ENCODE assay signal across 8 cellular contexts in the genomic region with DNA sequence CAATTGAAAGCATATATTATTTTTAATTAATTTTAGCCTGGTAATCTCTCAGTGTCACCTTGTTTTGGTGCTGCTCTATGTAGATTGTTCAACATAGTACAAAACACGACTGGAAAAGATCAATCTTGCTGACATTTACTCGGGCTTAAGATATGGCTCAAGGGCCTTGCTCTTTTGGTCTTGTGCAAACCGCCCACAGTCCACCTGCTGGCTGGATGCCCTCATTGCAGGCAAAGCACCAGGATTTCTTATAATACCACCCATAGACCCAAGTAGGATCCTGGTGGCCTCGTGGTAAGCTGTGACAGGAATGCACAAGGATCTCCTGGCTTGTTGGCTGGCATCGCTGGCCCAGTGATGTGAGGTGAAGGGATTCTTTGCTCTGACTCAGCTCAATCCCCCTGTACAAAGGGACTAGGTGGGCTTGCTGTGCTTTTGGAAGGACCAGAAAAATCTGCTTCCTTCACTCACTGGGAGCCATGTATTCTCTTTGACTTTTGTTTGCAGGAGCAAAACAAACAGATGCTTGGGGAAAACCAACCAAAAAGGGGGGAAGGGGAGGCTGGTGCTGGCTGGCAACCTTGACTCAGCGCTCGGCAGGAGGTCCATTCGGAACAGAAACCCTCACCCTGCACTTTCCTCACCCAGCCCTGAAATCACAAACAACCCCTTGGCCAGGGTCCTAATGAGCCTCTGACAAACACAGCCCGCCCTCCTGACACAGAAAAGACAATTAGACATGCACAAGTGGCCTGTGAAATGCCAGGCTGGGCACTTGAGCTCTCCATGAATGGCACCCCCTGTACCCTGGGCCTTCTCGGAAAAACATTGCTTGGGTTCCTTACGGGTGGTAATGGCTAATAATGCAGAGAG.
A peak's percentile ranks its signal among the peaks of the same experiment; 100 is the strongest.
DNase-seq lines count a peak whose midpoint lies in the region; ATAC-seq and TF ChIP-seq lines count a peak whose summit lies in the region.

No MANE protein-coding gene starts in this region.

- H3K9me3 Mint-ChIP-seq in activated naive CD8-positive, alpha-beta T cell treated with anti-CD3 and anti-CD28 coated beads, Interleukin-2, amount 50 U/mL, for 24 hours, result no peaks in the 10 kb centered on the region

- no peak overlapping the region for H3K27ac Mint-ChIP-seq in activated naive CD8-positive, alpha-beta T cell treated with anti-CD3 and anti-CD28 coated beads, Interleukin-2, amount 50 U/mL, for 24 hours

- peaks cover 2% of the 10 kb centered on the region for H3K4me1 Mint-ChIP-seq in activated naive CD8-positive, alpha-beta T cell treated with anti-CD3 and anti-CD28 coated beads, Interleukin-2, amount 50 U/mL, for 24 hours

- no peak overlapping the region for H3K4me3 Mint-ChIP-seq in activated naive CD8-positive, alpha-beta T cell treated with anti-CD3 and anti-CD28 coated beads, Interleukin-2, amount 50 U/mL, for 24 hours

- peak; percentile 82 for TF ChIP-seq CTCF in GM06990 (IDR thresholded peaks at IDR 0.05; ENCODE audit: insufficient read depth, low read length, poor library complexity, severe bottlenecking)

- peak; percentile 31 for DNase-seq in GM06990 (ENCODE audit: extremely low read depth, insufficient read length)
- DNase-seq in NCI-H1417 treated with DMSO at 0.1 percent for 48 hours (lab: John Stamatoyannopoulos, UW), result peak; percentile 82
- DNase-seq in SW480 (ENCODE audit: low spot score), result peak; percentile 65
- DNase-seq in activated naive CD8-positive, alpha-beta T cell treated with anti-CD3 and anti-CD28 coated beads, Interleukin-2, amount 50 U/mL, for 24 hours, result peak; percentile 84
- DNase-seq in hypothalamus (lab: John Stamatoyannopoulos, UW), result peak in 37 of 51 donors; percentile 15 to 83 (median 47)
- peak; percentile 53 to 67 for DNase-seq in stimulated activated CD4-positive, alpha-beta T cell treated with anti-CD3 and anti-CD28 coated beads, Interleukin-15, amount 100 ng/mL, for 48 hours (ENCODE audit: low read depth in 2 of 2)

- no peaks in the 10 kb centered on the region; the same call in 1 of the 2 replicates for H3K27me3 ChIP-seq in GM06990 (replicated peaks; ENCODE audit: control insufficient read depth, insufficient read depth, low read length)

- no peaks in the 10 kb centered on the region for H3K36me3 ChIP-seq in GM06990 (ENCODE audit: control insufficient read depth, insufficient read depth, low read length)

- H3K27me3 Mint-ChIP-seq in activated naive CD8-positive, alpha-beta T cell treated with anti-CD3 and anti-CD28 coated beads, Interleukin-2, amount 50 U/mL, for 24 hours, result no peaks in the 10 kb centered on the region

- H3K4me3 ChIP-seq in GM06990 (replicated peaks; ENCODE audit: low read depth, low read length), result no peak overlapping the region

- H3K36me3 Mint-ChIP-seq in activated naive CD8-positive, alpha-beta T cell treated with anti-CD3 and anti-CD28 coated beads, Interleukin-2, amount 50 U/mL, for 24 hours (ENCODE audit: low read depth), result no peaks in the 10 kb centered on the region

- ATAC-seq in activated naive CD8-positive, alpha-beta T cell treated with anti-CD3 and anti-CD28 coated beads, Interleukin-2, amount 50 U/mL, for 24 hours, result peak; percentile 88
- ATAC-seq in GM18909 (IDR thresholded peaks at IDR 0.05; ENCODE audit: poor library complexity, unreplicated experiment) (no peak), GM19035 (IDR thresholded peaks at IDR 0.05; ENCODE audit: unreplicated experiment) (no peak)

Comparison
In these comparisons a context has a peak if more than half of its experiments do, and no peak if none do; other contexts are left out.
1. DNase-seq: peak in every context shown above with its lines; median percentile 84 in activated naive CD8-positive, alpha-beta T cell treated with anti-CD3 and anti-CD28 coated beads, Interleukin-2, amount 50 U/mL, for 24 hours; 82 in NCI-H1417 treated with DMSO at 0.1 percent for 48 hours; 65 in SW480; 60 in stimulated activated CD4-positive, alpha-beta T cell treated with anti-CD3 and anti-CD28 coated beads, Interleukin-15, amount 100 ng/mL, for 48 hours; 47 in hypothalamus; 31 in GM06990.